1 cellular context compared by ENCODE assay signal in genomic region chr2:199850250-199850717, GRCh38.
TF ChIP-seq lines count a peak whose summit lies in the region.

No MANE protein-coding gene starts in this region.

TF ChIP-seq in GM23338, 12 proteins besides CTCF, POLR2A, EP300 and RAD21 (continued from another document):
- no peak for TF ChIP-seq STAT1 (IDR thresholded peaks at IDR 0.05; ENCODE audit: unreplicated experiment)
- TF ChIP-seq, protein P1, sequence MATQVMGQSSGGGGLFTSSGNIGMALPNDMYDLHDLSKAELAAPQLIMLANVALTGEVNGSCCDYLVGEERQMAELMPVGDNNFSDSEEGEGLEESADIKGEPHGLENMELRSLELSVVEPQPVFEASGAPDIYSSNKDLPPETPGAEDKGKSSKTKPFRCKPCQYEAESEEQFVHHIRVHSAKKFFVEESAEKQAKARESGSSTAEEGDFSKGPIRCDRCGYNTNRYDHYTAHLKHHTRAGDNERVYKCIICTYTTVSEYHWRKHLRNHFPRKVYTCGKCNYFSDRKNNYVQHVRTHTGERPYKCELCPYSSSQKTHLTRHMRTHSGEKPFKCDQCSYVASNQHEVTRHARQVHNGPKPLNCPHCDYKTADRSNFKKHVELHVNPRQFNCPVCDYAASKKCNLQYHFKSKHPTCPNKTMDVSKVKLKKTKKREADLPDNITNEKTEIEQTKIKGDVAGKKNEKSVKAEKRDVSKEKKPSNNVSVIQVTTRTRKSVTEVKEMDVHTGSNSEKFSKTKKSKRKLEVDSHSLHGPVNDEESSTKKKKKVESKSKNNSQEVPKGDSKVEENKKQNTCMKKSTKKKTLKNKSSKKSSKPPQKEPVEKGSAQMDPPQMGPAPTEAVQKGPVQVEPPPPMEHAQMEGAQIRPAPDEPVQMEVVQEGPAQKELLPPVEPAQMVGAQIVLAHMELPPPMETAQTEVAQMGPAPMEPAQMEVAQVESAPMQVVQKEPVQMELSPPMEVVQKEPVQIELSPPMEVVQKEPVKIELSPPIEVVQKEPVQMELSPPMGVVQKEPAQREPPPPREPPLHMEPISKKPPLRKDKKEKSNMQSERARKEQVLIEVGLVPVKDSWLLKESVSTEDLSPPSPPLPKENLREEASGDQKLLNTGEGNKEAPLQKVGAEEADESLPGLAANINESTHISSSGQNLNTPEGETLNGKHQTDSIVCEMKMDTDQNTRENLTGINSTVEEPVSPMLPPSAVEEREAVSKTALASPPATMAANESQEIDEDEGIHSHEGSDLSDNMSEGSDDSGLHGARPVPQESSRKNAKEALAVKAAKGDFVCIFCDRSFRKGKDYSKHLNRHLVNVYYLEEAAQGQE (IDR thresholded peaks at IDR 0.05; ENCODE audit: unreplicated experiment), result no peak
- TF ChIP-seq CREB1 (CRISPR knock-in tag; IDR thresholded peaks at IDR 0.05; ENCODE audit: low read depth), result no peak
- TF ChIP-seq POLR2AphosphoS5 (IDR thresholded peaks at IDR 0.05; ENCODE audit: low read depth), result no peak
- TF ChIP-seq EZH2 (IDR thresholded peaks at IDR 0.05; ENCODE audit: low read depth, unreplicated experiment), result no peak
TF ChIP-seq in GM23338: peak in this region for 0.
